12 cellular contexts compared by ENCODE assay signal in the genomic region with DNA sequence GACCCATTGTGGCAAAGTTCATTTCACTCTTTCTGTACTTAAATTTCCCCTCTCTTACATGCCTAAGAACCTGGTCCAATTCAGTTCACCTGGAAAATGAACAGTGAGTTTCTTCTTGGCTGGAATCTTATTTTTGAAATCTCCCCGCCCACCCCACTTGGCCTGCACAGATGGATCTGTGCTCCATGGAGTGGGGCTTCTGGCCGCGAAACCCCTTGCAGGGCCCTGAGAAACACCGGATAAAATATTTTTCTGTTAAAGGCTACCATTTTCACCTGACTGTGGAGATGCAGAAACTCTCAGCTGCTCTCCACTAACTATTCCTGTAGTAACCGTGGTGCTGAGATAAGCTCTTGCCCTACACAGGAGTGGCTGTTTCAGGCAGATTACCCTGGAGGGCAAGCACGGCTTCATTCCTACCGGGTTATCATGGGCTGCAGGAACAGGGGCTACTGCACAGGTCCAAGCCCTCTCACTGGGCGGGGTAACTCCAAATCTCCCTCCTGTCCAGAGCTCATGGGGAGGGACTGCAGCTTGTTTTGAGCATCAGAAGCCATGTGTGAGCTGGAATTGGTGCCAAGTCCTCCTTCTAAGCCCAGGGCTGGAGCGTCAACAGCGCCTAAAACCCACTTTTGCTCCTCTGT.
A peak's percentile ranks its signal among the peaks of the same experiment; 100 is the strongest.
DNase-seq lines count a peak whose midpoint lies in the region; ATAC-seq and TF ChIP-seq lines count a peak whose summit lies in the region.
"Had no signal": no experiment of that assay in that cellular context is flagged by ENCODE, and none has a peak within 500 bp of the region (broad histone marks: within the 10 kb centered on the region; RNA-seq: fewer than 3 reads in every experiment).

No MANE protein-coding gene starts in this region.

- no peak for ATAC-seq in T-helper 17 cell
- no peak for ATAC-seq in SK-N-SH treated with all-trans-retinoic acid at 6 μM for 48 hours
- no peak for ATAC-seq in T-cell (replicated peaks in 1 of 4)
- ATAC-seq: HCT116 had no signal

- no peak overlapping the region for H3K4me3 ChIP-seq in BLaER1
- H3K4me3 ChIP-seq in esophagus squamous epithelium: peak overlapping the region; percentile 38 to 68 (median 56)

- H3K9me3 Mint-ChIP-seq in nephron (no peaks in the 10 kb centered on the region), T-cell (no peaks in the 10 kb centered on the region)
- H3K9me3 Mint-ChIP-seq: CD4-positive, alpha-beta T cell had no signal

- no peak for TF ChIP-seq POLR2A in esophagus squamous epithelium (IDR thresholded peaks at IDR 0.05)

- no peak overlapping the region for H3K27ac ChIP-seq in BLaER1
- H3K27ac ChIP-seq in esophagus squamous epithelium: peak overlapping the region in 1 of 4 donors; percentile 6

- no peaks in the 10 kb centered on the region for H3K9me3 ChIP-seq in BLaER1
- H3K9me3 ChIP-seq in T-helper 17 cell (ENCODE audit: control insufficient read depth, low read length, poor library complexity, severe bottlenecking): no peaks in the 10 kb centered on the region
- H3K9me3 ChIP-seq in esophagus squamous epithelium: no peaks in the 10 kb centered on the region

- H3K36me3 ChIP-seq in BLaER1 (no peaks in the 10 kb centered on the region), esophagus squamous epithelium (peaks cover 0 to 13% (median 5%) of the 10 kb centered on the region in 3 donors)

- H3K36me3 Mint-ChIP-seq in T-helper 17 cell (ENCODE audit: low read depth): no peaks in the 10 kb centered on the region
- peaks cover 35% of the 10 kb centered on the region for H3K36me3 Mint-ChIP-seq in nephron (ENCODE audit: low read depth)
- H3K36me3 Mint-ChIP-seq in T-cell: no peaks in the 10 kb centered on the region

- DNase-seq in T-helper 17 cell: no peak
- DNase-seq in esophagus squamous epithelium (lab: John Stamatoyannopoulos, UW): no peak
- DNase-seq in C1 segment of cervical spinal cord (lab: John Stamatoyannopoulos, UW): no peak
- no peak for DNase-seq in stimulated activated CD4-positive, alpha-beta T cell treated with anti-CD3 and anti-CD28 coated beads, Interleukin-15, amount 100 ng/mL, for 24 hours
- no peak for DNase-seq in T-cell
- DNase-seq: CD4-positive, alpha-beta T cell; NCI-H2081 treated with DMSO at 0.1 percent for 48 hours; stimulated activated CD8-positive, alpha-beta memory T cell treated with anti-CD3 and anti-CD28 coated beads, Interleukin-4, amount 100 ng/mL, for 48 hours had no signal

- H3K4me2 ChIP-seq in BLaER1: peak overlapping the region; percentile 82

- no peaks in the 10 kb centered on the region for H4K20me1 ChIP-seq in BLaER1

- no peaks in the 10 kb centered on the region for H3K27me3 ChIP-seq in BLaER1
- H3K27me3 ChIP-seq in esophagus squamous epithelium: no peaks in the 10 kb centered on the region

- H3K27ac Mint-ChIP-seq in T-helper 17 cell (peak overlapping the region; percentile 21), nephron (peak overlapping the region; percentile 91 to 98 (median 91)), T-cell (no peak overlapping the region)
- H3K27ac Mint-ChIP-seq: CD4-positive, alpha-beta T cell had no signal

- POLR2A ChIA-PET in T-cell (lab: Charles Lee): no interaction called here

- intact Hi-C loops in esophagus squamous epithelium (cut with DNase I): no loop called here

- CTCF ChIA-PET in T-cell (lab: Charles Lee): interaction anchor here in 1 of 2 donors (0.5 kb wide), 1 partner anchor 682 kb away, joined by 5 read pairs; no protein-coding TSS in a partner anchor

- peaks cover 50% of the 10 kb centered on the region for H3K4me1 ChIP-seq in BLaER1
- peaks cover 27 to 86% (median 33%) of the 10 kb centered on the region in 3 donors for H3K4me1 ChIP-seq in esophagus squamous epithelium

- H3K4me3 Mint-ChIP-seq in T-helper 17 cell (no peak overlapping the region), nephron (peak overlapping the region; percentile 86 to 92 (median 87)), T-cell (no peak overlapping the region)
- H3K4me3 Mint-ChIP-seq: CD4-positive, alpha-beta T cell had no signal

- 66 to 80% methylated on average over 6 to 10 of the region's 10 CpGs for WGBS in esophagus squamous epithelium, 2 donors

- H3K27me3 Mint-ChIP-seq in T-helper 17 cell (peaks cover 84% of the 10 kb centered on the region), nephron (ENCODE audit: low read depth) (peaks cover 5% of the 10 kb centered on the region), T-cell (peaks cover 36 to 51% of the 10 kb centered on the region in 2 donors)

- H3K4me1 Mint-ChIP-seq in T-helper 17 cell (peaks cover 16% of the 10 kb centered on the region), nephron (peaks cover 92% of the 10 kb centered on the region), T-cell (peaks cover 18 to 20% (median 19%) of the 10 kb centered on the region in 3 donors)

- H3K9ac ChIP-seq in BLaER1: no peak overlapping the region

- TF ChIP-seq CTCF in esophagus squamous epithelium (IDR thresholded peaks at IDR 0.05) (no peak), nephron (IDR thresholded peaks at IDR 0.05; ENCODE audit: unreplicated experiment in 3 of 3) (no peak)

TF ChIP-seq in SK-N-SH treated with all-trans-retinoic acid at 6 μM for 48 hours, 23 proteins besides CTCF, POLR2A, EP300 and RAD21 (continues in another document):
- no peak for TF ChIP-seq TCF4 (CRISPR knock-in tag; IDR thresholded peaks at IDR 0.05; ENCODE audit: borderline replicate concordance)
- TF ChIP-seq RARB (CRISPR knock-in tag; IDR thresholded peaks at IDR 0.05): no peak
- TF ChIP-seq, protein P1, sequence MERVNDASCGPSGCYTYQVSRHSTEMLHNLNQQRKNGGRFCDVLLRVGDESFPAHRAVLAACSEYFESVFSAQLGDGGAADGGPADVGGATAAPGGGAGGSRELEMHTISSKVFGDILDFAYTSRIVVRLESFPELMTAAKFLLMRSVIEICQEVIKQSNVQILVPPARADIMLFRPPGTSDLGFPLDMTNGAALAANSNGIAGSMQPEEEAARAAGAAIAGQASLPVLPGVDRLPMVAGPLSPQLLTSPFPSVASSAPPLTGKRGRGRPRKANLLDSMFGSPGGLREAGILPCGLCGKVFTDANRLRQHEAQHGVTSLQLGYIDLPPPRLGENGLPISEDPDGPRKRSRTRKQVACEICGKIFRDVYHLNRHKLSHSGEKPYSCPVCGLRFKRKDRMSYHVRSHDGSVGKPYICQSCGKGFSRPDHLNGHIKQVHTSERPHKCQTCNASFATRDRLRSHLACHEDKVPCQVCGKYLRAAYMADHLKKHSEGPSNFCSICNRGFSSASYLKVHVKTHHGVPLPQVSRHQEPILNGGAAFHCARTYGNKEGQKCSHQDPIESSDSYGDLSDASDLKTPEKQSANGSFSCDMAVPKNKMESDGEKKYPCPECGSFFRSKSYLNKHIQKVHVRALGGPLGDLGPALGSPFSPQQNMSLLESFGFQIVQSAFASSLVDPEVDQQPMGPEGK (CRISPR knock-in tag; IDR thresholded peaks at IDR 0.05; ENCODE audit: borderline replicate concordance): no peak
- no peak for TF ChIP-seq CSDC2 (CRISPR knock-in tag; IDR thresholded peaks at IDR 0.05)
- no peak for TF ChIP-seq GLIS3 (CRISPR knock-in tag; IDR thresholded peaks at IDR 0.05)
- TF ChIP-seq, protein P2, sequence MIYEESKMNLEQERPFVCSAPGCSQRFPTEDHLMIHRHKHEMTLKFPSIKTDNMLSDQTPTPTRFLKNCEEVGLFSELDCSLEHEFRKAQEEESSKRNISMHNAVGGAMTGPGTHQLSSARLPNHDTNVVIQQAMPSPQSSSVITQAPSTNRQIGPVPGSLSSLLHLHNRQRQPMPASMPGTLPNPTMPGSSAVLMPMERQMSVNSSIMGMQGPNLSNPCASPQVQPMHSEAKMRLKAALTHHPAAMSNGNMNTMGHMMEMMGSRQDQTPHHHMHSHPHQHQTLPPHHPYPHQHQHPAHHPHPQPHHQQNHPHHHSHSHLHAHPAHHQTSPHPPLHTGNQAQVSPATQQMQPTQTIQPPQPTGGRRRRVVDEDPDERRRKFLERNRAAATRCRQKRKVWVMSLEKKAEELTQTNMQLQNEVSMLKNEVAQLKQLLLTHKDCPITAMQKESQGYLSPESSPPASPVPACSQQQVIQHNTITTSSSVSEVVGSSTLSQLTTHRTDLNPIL (CRISPR knock-in tag; IDR thresholded peaks at IDR 0.05; ENCODE audit: low read depth): no peak
- no peak for TF ChIP-seq OSR1 (CRISPR knock-in tag; IDR thresholded peaks at IDR 0.05)
- no peak for TF ChIP-seq ZC3H10 (CRISPR knock-in tag; IDR thresholded peaks at IDR 0.05)
- TF ChIP-seq, protein P3, sequence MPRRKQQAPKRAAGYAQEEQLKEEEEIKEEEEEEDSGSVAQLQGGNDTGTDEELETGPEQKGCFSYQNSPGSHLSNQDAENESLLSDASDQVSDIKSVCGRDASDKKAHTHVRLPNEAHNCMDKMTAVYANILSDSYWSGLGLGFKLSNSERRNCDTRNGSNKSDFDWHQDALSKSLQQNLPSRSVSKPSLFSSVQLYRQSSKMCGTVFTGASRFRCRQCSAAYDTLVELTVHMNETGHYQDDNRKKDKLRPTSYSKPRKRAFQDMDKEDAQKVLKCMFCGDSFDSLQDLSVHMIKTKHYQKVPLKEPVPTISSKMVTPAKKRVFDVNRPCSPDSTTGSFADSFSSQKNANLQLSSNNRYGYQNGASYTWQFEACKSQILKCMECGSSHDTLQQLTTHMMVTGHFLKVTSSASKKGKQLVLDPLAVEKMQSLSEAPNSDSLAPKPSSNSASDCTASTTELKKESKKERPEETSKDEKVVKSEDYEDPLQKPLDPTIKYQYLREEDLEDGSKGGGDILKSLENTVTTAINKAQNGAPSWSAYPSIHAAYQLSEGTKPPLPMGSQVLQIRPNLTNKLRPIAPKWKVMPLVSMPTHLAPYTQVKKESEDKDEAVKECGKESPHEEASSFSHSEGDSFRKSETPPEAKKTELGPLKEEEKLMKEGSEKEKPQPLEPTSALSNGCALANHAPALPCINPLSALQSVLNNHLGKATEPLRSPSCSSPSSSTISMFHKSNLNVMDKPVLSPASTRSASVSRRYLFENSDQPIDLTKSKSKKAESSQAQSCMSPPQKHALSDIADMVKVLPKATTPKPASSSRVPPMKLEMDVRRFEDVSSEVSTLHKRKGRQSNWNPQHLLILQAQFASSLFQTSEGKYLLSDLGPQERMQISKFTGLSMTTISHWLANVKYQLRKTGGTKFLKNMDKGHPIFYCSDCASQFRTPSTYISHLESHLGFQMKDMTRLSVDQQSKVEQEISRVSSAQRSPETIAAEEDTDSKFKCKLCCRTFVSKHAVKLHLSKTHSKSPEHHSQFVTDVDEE (CRISPR knock-in tag; IDR thresholded peaks at IDR 0.05): no peak
- TF ChIP-seq ZFP30 (CRISPR knock-in tag; IDR thresholded peaks at IDR 0.05): no peak
- no peak for TF ChIP-seq BACH2 (CRISPR knock-in tag; IDR thresholded peaks at IDR 0.05; ENCODE audit: borderline replicate concordance)

Comparison
In these comparisons a context has a peak if more than half of its experiments do, and no peak if none do; other contexts are left out.
1. H3K27ac Mint-ChIP-seq: peak in T-helper 17 cell (single experiment) and nephron (3 of 3); none in T-cell (0 of 2).
2. H3K4me3 Mint-ChIP-seq: peak in nephron (3 of 3); none in T-helper 17 cell (single experiment) and T-cell (0 of 3).